Comparison of ENCODE assay signal across 10 cellular contexts in the genomic region with DNA sequence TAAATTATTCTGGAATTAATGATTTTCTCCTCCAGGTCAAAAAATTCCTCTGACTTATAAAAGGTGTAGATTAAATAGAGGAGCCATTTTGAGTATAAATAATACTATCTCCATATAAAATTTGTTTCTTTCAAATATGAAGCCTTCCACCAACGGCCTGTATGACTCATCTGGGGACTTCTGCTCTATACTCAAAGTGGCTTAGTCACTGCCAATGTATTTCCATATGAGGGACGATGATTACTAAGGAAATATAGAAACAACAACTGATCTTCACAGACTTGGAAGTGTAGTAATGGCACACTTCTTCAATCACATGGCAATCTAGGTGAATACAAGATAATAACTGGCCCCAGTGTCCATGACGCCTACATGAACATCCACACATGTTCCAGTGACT.
DNase-seq lines count a peak whose midpoint lies in the region; TF ChIP-seq lines count a peak whose summit lies in the region.
"Had no signal": no experiment of that assay in that cellular context is flagged by ENCODE, and none has a peak within 500 bp of the region (broad histone marks: within the 10 kb centered on the region; RNA-seq: fewer than 3 reads in every experiment).

No MANE protein-coding gene starts in this region.

- TF ChIP-seq CTCF in choroid plexus epithelial cell (conservative IDR thresholded peaks at IDR 0.05; ENCODE audit: low read depth, low read length) (no peak), Calu3 (IDR thresholded peaks at IDR 0.05; ENCODE audit: unreplicated experiment) (no peak)

- H3K4me3 Mint-ChIP-seq in Calu3 (ENCODE audit: low read depth, unreplicated experiment), result no peak overlapping the region
- H3K4me3 Mint-ChIP-seq: natural killer cell treated with Interleukin-12 subunit alpha and Interleukin-12 subunit beta and Interleukin-15 and Interleukin-18, amount 100 ng/mL, for 72 hours had no signal

- H3K36me3 Mint-ChIP-seq in Calu3 (ENCODE audit: insufficient read depth, unreplicated experiment), result no peaks in the 10 kb centered on the region
- H3K36me3 Mint-ChIP-seq: natural killer cell treated with Interleukin-12 subunit alpha and Interleukin-12 subunit beta and Interleukin-15 and Interleukin-18, amount 100 ng/mL, for 72 hours had no signal

- BruUV-seq in Calu3 (replicated peaks; lab: Mats Ljungman, UMichigan), result no TSS peak

- H3K9me3 Mint-ChIP-seq in Calu3 (ENCODE audit: low read depth, unreplicated experiment), result no peaks in the 10 kb centered on the region

- intact Hi-C loops in Calu3 (cut with micrococcal nuclease; ENCODE audit: unreplicated experiment), result no loop called here

- H3K27ac Mint-ChIP-seq in Calu3 (ENCODE audit: unreplicated experiment), result no peak overlapping the region
- H3K27ac Mint-ChIP-seq: natural killer cell treated with Interleukin-12 subunit alpha and Interleukin-12 subunit beta and Interleukin-15 and Interleukin-18, amount 100 ng/mL, for 72 hours had no signal

- CTCF ChIA-PET in Calu3 (lab: Charles Lee), result no interaction called here

- peak; percentile 90 for DNase-seq in HCEC 1CT
- DNase-seq in NCI-H226, result peak; percentile 44
- DNase-seq in choroid plexus epithelial cell (ENCODE audit: low read depth), result peak; percentile 78
- peak; percentile 59 for DNase-seq in skeletal muscle cell (ENCODE audit: low read depth)
- DNase-seq in NCI-H2029 treated with DMSO at 0.1 percent for 48 hours (lab: John Stamatoyannopoulos, UW), result no peak
- DNase-seq in NCI-H510A treated with DMSO at 0.1 percent for 48 hours (lab: John Stamatoyannopoulos, UW), result no peak
- DNase-seq in Calu3, result no peak
- DNase-seq in T-helper 1 cell, result no peak
- DNase-seq: stimulated activated CD4-positive, alpha-beta T cell treated with anti-CD3 and anti-CD28 coated beads, Interleukin-4, amount 100 ng/mL, for 1 hour had no signal

- H3K4me1 Mint-ChIP-seq in Calu3 (ENCODE audit: low read depth, unreplicated experiment), result no peaks in the 10 kb centered on the region

- no peaks in the 10 kb centered on the region for H3K27me3 Mint-ChIP-seq in Calu3 (ENCODE audit: unreplicated experiment)
- H3K27me3 Mint-ChIP-seq: natural killer cell treated with Interleukin-12 subunit alpha and Interleukin-12 subunit beta and Interleukin-15 and Interleukin-18, amount 100 ng/mL, for 72 hours had no signal

- no peak overlapping the region for H3K4me3 ChIP-seq in choroid plexus epithelial cell (ENCODE audit: low read depth, low read length)
- H3K4me3 ChIP-seq in skeletal muscle cell (ENCODE audit: low read depth, low read length), result no peak overlapping the region

Comparison
In these comparisons a context has a peak if more than half of its experiments do, and no peak if none do; other contexts are left out.
1. DNase-seq: peak in HCEC 1CT (single experiment), NCI-H226 (single experiment), choroid plexus epithelial cell (single experiment) and skeletal muscle cell (single experiment); none in NCI-H2029 treated with DMSO at 0.1 percent for 48 hours (single experiment), NCI-H510A treated with DMSO at 0.1 percent for 48 hours (single experiment), Calu3 (single experiment) and T-helper 1 cell (0 of 5).